36 cellular contexts compared by ENCODE assay signal in the genomic region with DNA sequence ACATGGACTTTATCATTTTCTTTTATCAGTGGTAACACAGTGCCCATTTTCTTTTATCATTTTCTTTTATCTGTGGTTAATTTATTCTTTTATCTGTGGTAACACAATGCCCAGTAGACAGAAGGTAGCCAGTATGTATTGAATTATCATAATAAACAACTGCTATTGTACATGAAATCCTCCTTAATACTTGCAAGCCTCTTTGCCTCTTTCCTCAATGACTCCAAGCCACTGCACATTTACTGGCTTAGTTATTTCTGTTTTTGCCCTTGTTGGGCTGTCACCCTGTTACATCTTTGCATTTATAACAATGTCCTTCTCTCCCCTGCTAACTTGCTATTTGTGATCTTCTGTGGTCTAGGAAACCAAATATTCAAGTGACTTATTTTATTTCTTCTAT.
"Had no signal": no experiment of that assay in that cellular context is flagged by ENCODE, and none has a peak within 500 bp of the region (broad histone marks: within the 10 kb centered on the region; RNA-seq: fewer than 3 reads in every experiment).

No MANE protein-coding gene starts in this region.

- H3K4me3 ChIP-seq: body of pancreas, breast epithelium had no signal

- H3K4me3 Mint-ChIP-seq: activated CD4-positive, alpha-beta memory T cell treated with anti-CD3 and anti-CD28 coated beads, Interleukin-2, amount 10 ng/mL, durations not matched to agents 7 days and 5 days; activated CD4-positive, alpha-beta T cell treated with anti-CD3 and anti-CD28 coated beads for 36 hours; activated CD4-positive, alpha-beta T cell treated with anti-CD3 and anti-CD28 coated beads, Interleukin-2, amount 10 ng/mL, durations not matched to agents 7 days and 5 days; activated CD8-positive, alpha-beta memory T cell treated with anti-CD3 and anti-CD28 coated beads, Interleukin-2, amount 10 ng/mL, durations not matched to agents 7 days and 5 days; activated CD8-positive, alpha-beta T cell treated with anti-CD3 and anti-CD28 coated beads, Interleukin-2, amount 10 ng/mL, durations not matched to agents 7 days and 5 days; activated naive CD4-positive, alpha-beta T cell treated with anti-CD3 and anti-CD28 coated beads, Interleukin-2, amount 10 ng/mL, durations not matched to agents 7 days and 5 days; activated naive CD4-positive, alpha-beta T cell treated with anti-CD3 and anti-CD28 coated beads, Interleukin-2, amount 50 U/mL, for 24 hours; activated naive CD8-positive, alpha-beta T cell; activated naive CD8-positive, alpha-beta T cell treated with anti-CD3 and anti-CD28 coated beads, Interleukin-2, amount 10 ng/mL, durations not matched to agents 7 days and 5 days; activated naive CD8-positive, alpha-beta T cell treated with anti-CD3 and anti-CD28 coated beads, Interleukin-2, amount 50 U/mL, for 24 hours; activated T-cell treated with anti-CD3 and anti-CD28 coated beads, Interleukin-2, amount 50 U/mL, for 24 hours; T-helper 1 cell treated with Interleukin-12 subunit alpha and Interleukin-12 subunit beta and Interleukin-4 antibody, amounts not matched to agents 30 μg/mL and 1 μg/mL, for 36 hours; T-helper 2 cell treated with Interferon-gamma antibody and Interleukin-4, amounts not matched to agents 5 μg/mL and 100 μg/mL, for 36 hours; WTC11 had no signal

- H3K4me1 Mint-ChIP-seq: activated CD4-positive, alpha-beta memory T cell treated with anti-CD3 and anti-CD28 coated beads, Interleukin-2, amount 10 ng/mL, durations not matched to agents 7 days and 5 days; activated CD4-positive, alpha-beta T cell treated with anti-CD3 and anti-CD28 coated beads for 36 hours; activated CD4-positive, alpha-beta T cell treated with anti-CD3 and anti-CD28 coated beads, Interleukin-2, amount 10 ng/mL, durations not matched to agents 7 days and 5 days; activated CD8-positive, alpha-beta memory T cell treated with anti-CD3 and anti-CD28 coated beads, Interleukin-2, amount 10 ng/mL, durations not matched to agents 7 days and 5 days; activated naive CD4-positive, alpha-beta T cell treated with anti-CD3 and anti-CD28 coated beads, Interleukin-2, amount 10 ng/mL, durations not matched to agents 7 days and 5 days; activated naive CD8-positive, alpha-beta T cell treated with anti-CD3 and anti-CD28 coated beads, Interleukin-2, amount 50 U/mL, for 24 hours had no signal

- H3K4me1 ChIP-seq: body of pancreas, breast epithelium had no signal

- H3K27ac ChIP-seq: body of pancreas, brain microvascular endothelial cell, breast epithelium, VCaP had no signal

- H3K36me3 Mint-ChIP-seq: activated CD8-positive, alpha-beta memory T cell treated with anti-CD3 and anti-CD28 coated beads, Interleukin-2, amount 10 ng/mL, durations not matched to agents 7 days and 5 days; activated naive CD4-positive, alpha-beta T cell treated with anti-CD3 and anti-CD28 coated beads, Interleukin-2, amount 10 ng/mL, durations not matched to agents 7 days and 5 days; activated naive CD4-positive, alpha-beta T cell treated with anti-CD3 and anti-CD28 coated beads, Interleukin-2, amount 50 U/mL, for 24 hours; activated naive CD8-positive, alpha-beta T cell; activated naive CD8-positive, alpha-beta T cell treated with anti-CD3 and anti-CD28 coated beads, Interleukin-2, amount 10 ng/mL, durations not matched to agents 7 days and 5 days had no signal

- H3K27me3 Mint-ChIP-seq: activated CD4-positive, alpha-beta memory T cell treated with anti-CD3 and anti-CD28 coated beads, Interleukin-2, amount 10 ng/mL, durations not matched to agents 7 days and 5 days; activated CD8-positive, alpha-beta memory T cell treated with anti-CD3 and anti-CD28 coated beads, Interleukin-2, amount 10 ng/mL, durations not matched to agents 7 days and 5 days; activated naive CD4-positive, alpha-beta T cell treated with anti-CD3 and anti-CD28 coated beads, Interleukin-2, amount 10 ng/mL, durations not matched to agents 7 days and 5 days had no signal

- H3K9me3 ChIP-seq: breast epithelium had no signal

- H3K27ac Mint-ChIP-seq: activated CD4-positive, alpha-beta memory T cell treated with anti-CD3 and anti-CD28 coated beads, Interleukin-2, amount 10 ng/mL, durations not matched to agents 7 days and 5 days; activated CD4-positive, alpha-beta T cell treated with anti-CD3 and anti-CD28 coated beads for 36 hours; activated CD4-positive, alpha-beta T cell treated with anti-CD3 and anti-CD28 coated beads, Interleukin-2, amount 10 ng/mL, durations not matched to agents 7 days and 5 days; activated CD8-positive, alpha-beta memory T cell treated with anti-CD3 and anti-CD28 coated beads, Interleukin-2, amount 10 ng/mL, durations not matched to agents 7 days and 5 days; activated CD8-positive, alpha-beta T cell treated with anti-CD3 and anti-CD28 coated beads, Interleukin-2, amount 10 ng/mL, durations not matched to agents 7 days and 5 days; activated naive CD4-positive, alpha-beta T cell treated with anti-CD3 and anti-CD28 coated beads, Interleukin-2, amount 10 ng/mL, durations not matched to agents 7 days and 5 days; activated naive CD4-positive, alpha-beta T cell treated with anti-CD3 and anti-CD28 coated beads, Interleukin-2, amount 50 U/mL, for 24 hours; activated naive CD8-positive, alpha-beta T cell; activated naive CD8-positive, alpha-beta T cell treated with anti-CD3 and anti-CD28 coated beads, Interleukin-2, amount 10 ng/mL, durations not matched to agents 7 days and 5 days; activated naive CD8-positive, alpha-beta T cell treated with anti-CD3 and anti-CD28 coated beads, Interleukin-2, amount 50 U/mL, for 24 hours; activated T-cell treated with anti-CD3 and anti-CD28 coated beads, Interleukin-2, amount 50 U/mL, for 24 hours; activated T-helper 2 cell treated with anti-CD3 and anti-CD28 coated beads, Interferon-gamma antibody, Interleukin-2, Interleukin-4, amounts not matched to agents 10 μg/mL and 5 μg/mL and 100 μg/mL, durations not matched to agents 14 hours and 24 hours and 36 hours; T-helper 1 cell treated with Interleukin-12 subunit alpha and Interleukin-12 subunit beta and Interleukin-4 antibody, amounts not matched to agents 30 μg/mL and 1 μg/mL, for 36 hours; T-helper 2 cell treated with Interferon-gamma antibody and Interleukin-4, amounts not matched to agents 5 μg/mL and 100 μg/mL, for 36 hours; WTC11 had no signal

- DNase-seq: activated CD4-positive, alpha-beta memory T cell treated with anti-CD3 and anti-CD28 coated beads, Interleukin-2, amount 10 ng/mL, durations not matched to agents 7 days and 5 days; activated CD4-positive, alpha-beta T cell treated with anti-CD3 and anti-CD28 coated beads for 1 hour; activated CD4-positive, alpha-beta T cell treated with anti-CD3 and anti-CD28 coated beads for 36 hours; activated CD4-positive, alpha-beta T cell treated with anti-CD3 and anti-CD28 coated beads for 48 hours; activated CD4-positive, alpha-beta T cell treated with anti-CD3 and anti-CD28 coated beads, Interleukin-2, amount 10 ng/mL, durations not matched to agents 7 days and 5 days; activated CD4-positive, alpha-beta T cell treated with anti-CD3 and anti-CD28 coated beads, Interleukin-2, amount 50 U/mL, for 48 hours; activated CD4-positive, CD25-positive, alpha-beta regulatory T cell; activated CD8-positive, alpha-beta memory T cell treated with anti-CD3 and anti-CD28 coated beads for 24 hours; activated CD8-positive, alpha-beta memory T cell treated with anti-CD3 and anti-CD28 coated beads, Interleukin-2, amount 10 ng/mL, durations not matched to agents 7 days and 5 days; activated CD8-positive, alpha-beta memory T cell treated with anti-CD3 and anti-CD28 coated beads, Interleukin-2, amount 50 U/mL, for 48 hours; activated CD8-positive, alpha-beta T cell treated with anti-CD3 and anti-CD28 coated beads, Interleukin-2, amount 10 ng/mL, durations not matched to agents 7 days and 5 days; activated effector memory CD4-positive, alpha-beta T cell treated with Interleukin-2 at 50 U/mL for 16 hours; activated gamma-delta T cell; activated naive CD4-positive, alpha-beta T cell treated with anti-CD3 and anti-CD28 coated beads, Interleukin-2, amount 10 ng/mL, durations not matched to agents 7 days and 5 days; activated naive CD4-positive, alpha-beta T cell treated with Interleukin-2 at 50 U/mL for 16 hours; activated naive CD8-positive, alpha-beta T cell treated with anti-CD3 and anti-CD28 coated beads, Interleukin-2, amount 10 ng/mL, durations not matched to agents 7 days and 5 days; activated naive CD8-positive, alpha-beta T cell treated with anti-CD3 and anti-CD28 coated beads, Interleukin-2, amount 50 U/mL, for 24 hours; activated T-cell treated with anti-CD3 and anti-CD28 coated beads, Interleukin-2, amount 50 U/mL, for 24 hours; activated T-cell treated with anti-CD3 and anti-CD28 coated beads, Interleukin-2, amount 50 U/mL, for 48 hours; amygdala; anterior cingulate cortex; body of pancreas; brain microvascular endothelial cell; central memory CD4-positive, alpha-beta T cell; T-helper 1 cell; T-helper 2 cell; T-helper 9 cell had no signal

- H3K9me3 Mint-ChIP-seq: activated CD4-positive, alpha-beta memory T cell treated with anti-CD3 and anti-CD28 coated beads, Interleukin-2, amount 10 ng/mL, durations not matched to agents 7 days and 5 days; activated naive CD4-positive, alpha-beta T cell treated with anti-CD3 and anti-CD28 coated beads, Interleukin-2, amount 10 ng/mL, durations not matched to agents 7 days and 5 days; activated T-helper 2 cell treated with anti-CD3 and anti-CD28 coated beads, Interferon-gamma antibody, Interleukin-2, Interleukin-4, amounts not matched to agents 10 μg/mL and 5 μg/mL and 100 μg/mL, durations not matched to agents 14 hours and 24 hours and 36 hours had no signal

- H3K36me3 ChIP-seq: brain microvascular endothelial cell, breast epithelium had no signal

- H3K27me3 ChIP-seq: body of pancreas, brain microvascular endothelial cell, breast epithelium had no signal

- ATAC-seq: activated CD4-positive, alpha-beta T cell treated with anti-CD3 and anti-CD28 coated beads for 36 hours; activated CD4-positive, CD25-positive, alpha-beta regulatory T cell treated with anti-CD3 and anti-CD28 coated beads, Interleukin-2, amount 50 U/mL, for 24 hours; activated CD8-positive, alpha-beta memory T cell treated with anti-CD3 and anti-CD28 coated beads, Interleukin-2, amount 10 ng/mL, durations not matched to agents 7 days and 5 days; activated CD8-positive, alpha-beta T cell treated with anti-CD3 and anti-CD28 coated beads, Interleukin-2, amount 10 ng/mL, durations not matched to agents 7 days and 5 days; activated naive CD8-positive, alpha-beta T cell treated with anti-CD3 and anti-CD28 coated beads, Interleukin-2, amount 50 U/mL, for 24 hours; body of pancreas had no signal
